ENCODE assay signal across 17 cellular contexts in genomic region chr4:6761540-6762243, GRCh38. TPM values are rescaled to one million over a fixed set of nuclear protein-coding genes. Genes with fewer than 3 reads are reported as not detected.
DNase-seq lines count a peak whose midpoint lies in the region; ATAC-seq and TF ChIP-seq lines count a peak whose summit lies in the region.
"Had no signal": no experiment of that assay in that cellular context is flagged by ENCODE, and none has a peak within 500 bp of the region (broad histone marks: within the 10 kb centered on the region; RNA-seq: fewer than 3 reads in every experiment).

No MANE protein-coding gene starts in this region.

- H3K4me1 Mint-ChIP-seq in activated CD8-positive, alpha-beta memory T cell treated with anti-CD3 and anti-CD28 coated beads, Interleukin-2, amount 10 ng/mL, durations not matched to agents 7 days and 5 days = peaks cover 4% of the 10 kb centered on the region
- H3K4me1 Mint-ChIP-seq: memory B cell had no signal

- H3K27me3 ChIP-seq in body of pancreas (no peaks in the 10 kb centered on the region), layer of hippocampus (ENCODE audit: control insufficient read depth, insufficient read depth, low read length) (no peaks in the 10 kb centered on the region)
- H3K27me3 ChIP-seq: upper lobe of left lung had no signal

- no peak overlapping the region for H3K27ac Mint-ChIP-seq in activated CD8-positive, alpha-beta memory T cell treated with anti-CD3 and anti-CD28 coated beads, Interleukin-2, amount 10 ng/mL, durations not matched to agents 7 days and 5 days
- H3K27ac Mint-ChIP-seq: activated naive CD4-positive, alpha-beta T cell treated with anti-CD3 and anti-CD28 coated beads, Interleukin-2, amount 50 U/mL, for 72 hours; memory B cell had no signal

- intact Hi-C loops in body of pancreas (cut with DNase I) = no loop called here

- no peaks in the 10 kb centered on the region for H3K9me3 Mint-ChIP-seq in activated CD8-positive, alpha-beta memory T cell treated with anti-CD3 and anti-CD28 coated beads, Interleukin-2, amount 10 ng/mL, durations not matched to agents 7 days and 5 days (ENCODE audit: low read depth)
- H3K9me3 Mint-ChIP-seq: activated naive CD4-positive, alpha-beta T cell treated with anti-CD3 and anti-CD28 coated beads, Interleukin-2, amount 50 U/mL, for 72 hours; memory B cell had no signal

- peak; percentile 27 for ATAC-seq in activated CD8-positive, alpha-beta memory T cell treated with anti-CD3 and anti-CD28 coated beads, Interleukin-2, amount 10 ng/mL, durations not matched to agents 7 days and 5 days
- ATAC-seq in body of pancreas (peak; percentile 73), HG03469 (IDR thresholded peaks at IDR 0.05; ENCODE audit: unreplicated experiment) (no peak), HG03565 (IDR thresholded peaks at IDR 0.05; ENCODE audit: unreplicated experiment) (no peak)
- ATAC-seq: HCT116 had no signal

- WGBS in body of pancreas, 2 donors = 48 to 64% methylated on average over 24 to 31 of the region's 31 CpGs

- peak in 1 of 3 donors; percentile 17 for TF ChIP-seq POLR2A in body of pancreas (IDR thresholded peaks at IDR 0.05)

- H3K27me3 Mint-ChIP-seq in activated CD8-positive, alpha-beta memory T cell treated with anti-CD3 and anti-CD28 coated beads, Interleukin-2, amount 10 ng/mL, durations not matched to agents 7 days and 5 days = peaks cover 3% of the 10 kb centered on the region

- H3K27ac ChIP-seq in body of pancreas (peak overlapping the region in 2 of 4 donors; percentile 29 to 66), layer of hippocampus (ENCODE audit: low read depth, low read length) (peak overlapping the region; percentile 56), substantia nigra (ENCODE audit: low read depth, low read length, poor library complexity, severe bottlenecking) (peak overlapping the region; percentile 76)
- H3K27ac ChIP-seq: upper lobe of left lung had no signal

- H3K9me3 ChIP-seq in body of pancreas = no peaks in the 10 kb centered on the region
- H3K9me3 ChIP-seq: upper lobe of left lung had no signal

- no peak for TF ChIP-seq CTCF in body of pancreas (IDR thresholded peaks at IDR 0.05)

- no peak overlapping the region for H3K4me3 ChIP-seq in body of pancreas
- H3K4me3 ChIP-seq: upper lobe of left lung had no signal

- no peaks in the 10 kb centered on the region for H3K36me3 ChIP-seq in body of pancreas (replicated peaks in 1 of 2; ENCODE audit: insufficient read depth in 1 of 2, low read depth in 2 of 2)
- H3K36me3 ChIP-seq: upper lobe of left lung had no signal

- H3K4me1 ChIP-seq in body of pancreas = no peaks in the 10 kb centered on the region
- H3K4me1 ChIP-seq: upper lobe of left lung had no signal

- DNase-seq in activated CD8-positive, alpha-beta memory T cell treated with anti-CD3 and anti-CD28 coated beads, Interleukin-2, amount 10 ng/mL, durations not matched to agents 7 days and 5 days = no peak
- DNase-seq in activated CD8-positive, alpha-beta memory T cell treated with anti-CD3 and anti-CD28 coated beads, Interleukin-2, amount 50 U/mL, for 4 hours = no peak
- peak in 3 of 4 donors; percentile 46 to 55 (median 49) for DNase-seq in body of pancreas
- DNase-seq in substantia nigra (lab: John Stamatoyannopoulos, UW) = peak in 46 of 49 donors; percentile 25 to 88 (median 66)
- DNase-seq in DMS53 (lab: John Stamatoyannopoulos, UW) = no peak
- DNase-seq: activated CD4-positive, alpha-beta T cell treated with anti-CD3 and anti-CD28 coated beads, Interleukin-2, amount 50 U/mL, for 48 hours; KBM-7; NCI-H2081; right cardiac atrium; T1000 had no signal

- CTCF ChIA-PET in activated CD8-positive, alpha-beta memory T cell treated with anti-CD3 and anti-CD28 coated beads, Interleukin-2, amount 10 ng/mL, durations not matched to agents 7 days and 5 days (lab: Charles Lee) = interaction anchor here (1.6 kb wide), 1 partner anchor 112 kb away, joined by 6 read pairs; no protein-coding TSS in a partner anchor

- H3K4me3 Mint-ChIP-seq in activated CD8-positive, alpha-beta memory T cell treated with anti-CD3 and anti-CD28 coated beads, Interleukin-2, amount 10 ng/mL, durations not matched to agents 7 days and 5 days = no peak overlapping the region
- H3K4me3 Mint-ChIP-seq: memory B cell had no signal

- no peaks in the 10 kb centered on the region for H3K36me3 Mint-ChIP-seq in activated CD8-positive, alpha-beta memory T cell treated with anti-CD3 and anti-CD28 coated beads, Interleukin-2, amount 10 ng/mL, durations not matched to agents 7 days and 5 days
- H3K36me3 Mint-ChIP-seq: activated naive CD4-positive, alpha-beta T cell treated with anti-CD3 and anti-CD28 coated beads, Interleukin-2, amount 50 U/mL, for 72 hours; memory B cell had no signal

RNA-seq across cellular contexts. Expression of gene KIAA0232, which starts 20.8 kb away (rescaled TPM):
- 10 to 100 TPM; 17.5 to 19.8 TPM for total RNA-seq in activated CD8-positive, alpha-beta memory T cell treated with anti-CD3 and anti-CD28 coated beads, Interleukin-2, amount 10 ng/mL, durations not matched to agents 7 days and 5 days
- total RNA-seq in body of pancreas = 10 to 100 TPM in 1 of 2 donors, 1 to 10 TPM in 1; 9.6 to 15.0 TPM

RNA-seq across cellular contexts. Expression of gene BLOC1S4, which starts 45.7 kb away (rescaled TPM):
- total RNA-seq in activated CD8-positive, alpha-beta memory T cell treated with anti-CD3 and anti-CD28 coated beads, Interleukin-2, amount 10 ng/mL, durations not matched to agents 7 days and 5 days = 10 to 100 TPM; 21.8 to 22.3 TPM
- 10 to 100 TPM; 16.5 to 17.1 TPM for total RNA-seq in body of pancreas

RNA-seq across cellular contexts. Expression of gene MRFAP1L1, which starts 52.0 kb away (rescaled TPM):
- 10 to 100 TPM; 60.7 to 61.9 TPM for total RNA-seq in activated CD8-positive, alpha-beta memory T cell treated with anti-CD3 and anti-CD28 coated beads, Interleukin-2, amount 10 ng/mL, durations not matched to agents 7 days and 5 days
- 10 to 100 TPM; 34.3 to 44.1 TPM for total RNA-seq in body of pancreas

Comparison
In these comparisons a context has a peak if more than half of its experiments do, and no peak if none do; other contexts are left out.
1. ATAC-seq: peak in activated CD8-positive, alpha-beta memory T cell treated with anti-CD3 and anti-CD28 coated beads, Interleukin-2, amount 10 ng/mL, durations not matched to agents 7 days and 5 days (single experiment) and body of pancreas (single experiment); none in HG03469 (single experiment) and HG03565 (single experiment).
2. DNase-seq: peak in body of pancreas (3 of 4) and substantia nigra (46 of 49); none in activated CD8-positive, alpha-beta memory T cell treated with anti-CD3 and anti-CD28 coated beads, Interleukin-2, amount 10 ng/mL, durations not matched to agents 7 days and 5 days (single experiment), activated CD8-positive, alpha-beta memory T cell treated with anti-CD3 and anti-CD28 coated beads, Interleukin-2, amount 50 U/mL, for 4 hours (single experiment) and DMS53 (single experiment).